In genomic region chr15:77430213-77430612, GRCh38 we compare ENCODE assay signal across 10 cellular contexts.
"Had no signal": no experiment of that assay in that cellular context is flagged by ENCODE, and none has a peak within 500 bp of the region (broad histone marks: within the 10 kb centered on the region; RNA-seq: fewer than 3 reads in every experiment).

No MANE protein-coding gene starts in this region.

- H3K4me3 ChIP-seq: dorsolateral prefrontal cortex, stomach, thoracic aorta had no signal

- H3K36me3 ChIP-seq: stomach, thoracic aorta had no signal

- DNase-seq: activated naive CD4-positive, alpha-beta T cell treated with anti-CD3 and anti-CD28 coated beads, Interleukin-2, amount 50 U/mL, for 16 hours; anterior cingulate cortex; dorsolateral prefrontal cortex; hypothalamus; kidney glomerular epithelial cell; stimulated activated CD4-positive, alpha-beta T cell treated with anti-CD3 and anti-CD28 coated beads, Interleukin-2, amount 100 ng/mL, for 48 hours; stomach had no signal

- H3K27ac ChIP-seq: dorsolateral prefrontal cortex, stomach, thoracic aorta had no signal

- H3K27me3 ChIP-seq: dorsolateral prefrontal cortex, stomach had no signal

- H3K9me3 Mint-ChIP-seq: neural crest cell had no signal

- H3K4me3 Mint-ChIP-seq: neural crest cell had no signal

- ATAC-seq: sciatic nerve had no signal
